In genomic region chr16:69745232-69745612, GRCh38 we compare ENCODE assay signal across 17 cellular contexts. TPM values are rescaled to one million over a fixed set of nuclear protein-coding genes. Genes with fewer than 3 reads are reported as not detected.
DNase-seq lines count a peak whose midpoint lies in the region; ATAC-seq, FAIRE-seq and TF ChIP-seq lines count a peak whose summit lies in the region.
"Had no signal": no experiment of that assay in that cellular context is flagged by ENCODE, and none has a peak within 500 bp of the region (broad histone marks: within the 10 kb centered on the region; RNA-seq: fewer than 3 reads in every experiment).

No MANE protein-coding gene starts in this region.

- POLR2A ChIA-PET in HepG2 (lab: Yijun Ruan, JAX) = interaction anchor here (0.7 to 2.7 kb wide), 3 partner anchors 9 to 21 kb away, joined by 4 to 10 read pairs (median 4); partner anchors contain the start of genes NOB1 and NQO1
- POLR2A ChIA-PET in activated B cell treated with CpG ODN at 0.5 μM for 24 hours (lab: Charles Lee) = interaction anchor here (1.4 kb wide), 1 partner anchor 9 kb away, joined by 4 read pairs; the partner anchor contains the start of gene NOB1

- H3K36me3 Mint-ChIP-seq in activated B cell treated with CpG ODN at 0.5 μM for 24 hours (ENCODE audit: low read depth) (peaks cover 87% of the 10 kb centered on the region), chondrocyte (ENCODE audit: low read depth) (peaks cover 37% of the 10 kb centered on the region)
- peaks cover 100% of the 10 kb centered on the region for H3K36me3 Mint-ChIP-seq in stimulated activated effector memory CD8-positive, alpha-beta T cell treated with anti-CD3 and anti-CD28 coated beads, Interleukin-12 subunit alpha, Interleukin-12 subunit beta, amount 100 ng/mL, for 72 hours

- peaks cover 19% of the 10 kb centered on the region for H3K79me2 ChIP-seq in HepG2 (ENCODE audit: insufficient read depth, low read length)

- H3K4me3 Mint-ChIP-seq in activated B cell treated with CpG ODN at 0.5 μM for 24 hours = no peak overlapping the region
- H3K4me3 Mint-ChIP-seq in chondrocyte (ENCODE audit: unreplicated experiment) = no peak overlapping the region
- H3K4me3 Mint-ChIP-seq in stimulated activated effector memory CD8-positive, alpha-beta T cell treated with anti-CD3 and anti-CD28 coated beads, Interleukin-12 subunit alpha, Interleukin-12 subunit beta, amount 100 ng/mL, for 72 hours = no peak overlapping the region
- H3K4me3 Mint-ChIP-seq: B cell; CD4-positive, alpha-beta T cell; HFFc6 had no signal

- TF ChIP-seq POLR2A in HepG2 (IDR thresholded peaks at IDR 0.05; ENCODE audit: insufficient read depth in 1 of 2, low read depth in 2 of 2, low read length in 2 of 2) (0 out of 4 replicates have a peak, but pooled peaks of 1 of the 2 experiments have one; percentile 25), right lobe of liver (IDR thresholded peaks at IDR 0.05) (no peak)

- in situ Hi-C loops in HepG2 (cut with HindIII; ENCODE audit: extremely low pct_ligation_motif_present, low pct_unique_long_range_greater_than_20kb) = no loop called here

- no peak for TF ChIP-seq EP300 in HepG2 (IDR thresholded peaks at IDR 0.05; ENCODE audit: low read depth in 2 of 2, low read length in 2 of 2)
- no peak for TF ChIP-seq EP300 in HepG2 (CRISPR knock-in tag; IDR thresholded peaks at IDR 0.05; ENCODE audit: borderline replicate concordance)

- H3K9me3 ChIP-seq in HepG2 (ENCODE audit: low read length) (no peaks in the 10 kb centered on the region), right lobe of liver (peaks cover 0 to 3% (median 0%) of the 10 kb centered on the region in 4 donors)

- BruUV-seq in HepG2 (replicated peaks; lab: Mats Ljungman, UMichigan) = no TSS peak

- H3K4me1 ChIP-seq in HepG2 (ENCODE audit: insufficient read depth, low read length) (no peaks in the 10 kb centered on the region), right lobe of liver (peaks cover 0 to 7% (median 0%) of the 10 kb centered on the region in 4 donors)

- no peak for ATAC-seq in HepG2
- ATAC-seq in right lobe of liver = no peak
- no peak for ATAC-seq in activated B cell treated with CpG ODN at 0.5 μM for 24 hours (ENCODE audit: low read depth)
- no peak for ATAC-seq in stimulated activated effector memory CD8-positive, alpha-beta T cell treated with anti-CD3 and anti-CD28 coated beads, Interleukin-12 subunit alpha, Interleukin-12 subunit beta, amount 100 ng/mL, for 72 hours
- no peak for ATAC-seq in HG03139 (IDR thresholded peaks at IDR 0.05; ENCODE audit: unreplicated experiment)

- intact Hi-C loops in HepG2 (cut with micrococcal nuclease; ENCODE audit: unreplicated experiment) (no loop called here), right lobe of liver (cut with DNase I) (no loop called here), activated B cell treated with CpG ODN at 0.5 μM for 24 hours (cut with micrococcal nuclease) (no loop called here)

- no peak overlapping the region for H3K4me3 ChIP-seq in HepG2 (replicated peaks in 1 of 3; ENCODE audit: insufficient read depth in 1 of 3, low read depth in 2 of 3, low read length in 3 of 3)
- no peak overlapping the region for H3K4me3 ChIP-seq in right lobe of liver

- H2AFZ ChIP-seq in HepG2 (ENCODE audit: low read length) = no peak overlapping the region

- WGBS in HepG2 (ENCODE audit: low lambda C conversion rate) = 96% methylated on average over 11 of the region's 11 CpGs
- 94% methylated on average over 6 of the region's 11 CpGs for WGBS in right lobe of liver (ENCODE audit: insufficient coverage, low coverage, low lambda C conversion rate, missing lambda C conversion rate)

- H3K4me1 Mint-ChIP-seq in activated B cell treated with CpG ODN at 0.5 μM for 24 hours = no peaks in the 10 kb centered on the region
- H3K4me1 Mint-ChIP-seq in chondrocyte (ENCODE audit: low read depth) = peaks cover 23% of the 10 kb centered on the region
- peaks cover 14% of the 10 kb centered on the region for H3K4me1 Mint-ChIP-seq in stimulated activated effector memory CD8-positive, alpha-beta T cell treated with anti-CD3 and anti-CD28 coated beads, Interleukin-12 subunit alpha, Interleukin-12 subunit beta, amount 100 ng/mL, for 72 hours
- H3K4me1 Mint-ChIP-seq: B cell had no signal

- peak overlapping the region; percentile 53 for H3K27ac Mint-ChIP-seq in activated B cell treated with CpG ODN at 0.5 μM for 24 hours
- H3K27ac Mint-ChIP-seq in chondrocyte (ENCODE audit: unreplicated experiment) = no peak overlapping the region
- peak overlapping the region; percentile 54 for H3K27ac Mint-ChIP-seq in stimulated activated effector memory CD8-positive, alpha-beta T cell treated with anti-CD3 and anti-CD28 coated beads, Interleukin-12 subunit alpha, Interleukin-12 subunit beta, amount 100 ng/mL, for 72 hours
- H3K27ac Mint-ChIP-seq: B cell; CD4-positive, alpha-beta T cell had no signal

- H3K27me3 Mint-ChIP-seq in activated B cell treated with CpG ODN at 0.5 μM for 24 hours (no peaks in the 10 kb centered on the region), chondrocyte (ENCODE audit: low read depth) (no peaks in the 10 kb centered on the region)
- H3K27me3 Mint-ChIP-seq: B cell; CD4-positive, alpha-beta T cell had no signal

- no peaks in the 10 kb centered on the region for H3K27me3 ChIP-seq in HepG2 (ENCODE audit: control insufficient read depth in 1 of 2, insufficient read depth in 2 of 2, low read length in 2 of 2)
- H3K27me3 ChIP-seq in right lobe of liver = no peaks in the 10 kb centered on the region

- CTCF ChIA-PET in HepG2 (lab: Yijun Ruan, JAX; ENCODE audit: low intra/inter-chr PET ratio, low total read pairs) (no interaction called here), activated B cell treated with CpG ODN at 0.5 μM for 24 hours (lab: Charles Lee) (interaction anchor here (1.3 kb wide), 1 partner anchor 9 kb away, joined by 3 read pairs; the partner anchor contains the start of gene NOB1)

- no peak for TF ChIP-seq RAD21 in HepG2 (CRISPR knock-in tag; IDR thresholded peaks at IDR 0.05)

- no peak for TF ChIP-seq CTCF in HepG2 (CRISPR knock-in tag; IDR thresholded peaks at IDR 0.05)
- TF ChIP-seq CTCF in right lobe of liver (IDR thresholded peaks at IDR 0.05) = no peak
- TF ChIP-seq CTCF in activated B cell treated with CpG ODN at 0.5 μM for 24 hours (IDR thresholded peaks at IDR 0.05) = no peak
- TF ChIP-seq CTCF in chondrocyte (IDR thresholded peaks at IDR 0.05) = no peak
- no peak for TF ChIP-seq CTCF in GM20000 (IDR thresholded peaks at IDR 0.05; ENCODE audit: extremely low read depth, missing control alignments)

- DNase-seq in HepG2 (ENCODE audit: low spot score) (no peak), right lobe of liver (no peak), activated B cell treated with CpG ODN at 0.5 μM for 24 hours (no peak), chondrocyte (ENCODE audit: low spot score) (peak; percentile 33), GM20000 (ENCODE audit: low spot score) (no peak), middle frontal gyrus (ENCODE audit: extremely low spot score, low spot score) (no peak)
- no peak for DNase-seq in stimulated activated effector memory CD8-positive, alpha-beta T cell treated with anti-CD3 and anti-CD28 coated beads, Interleukin-12 subunit alpha, Interleukin-12 subunit beta, amount 100 ng/mL, for 72 hours (ENCODE audit: low spot score in 2 of 2)
- DNase-seq: 8988T; C1 segment of cervical spinal cord; CD4-positive, alpha-beta T cell; DMS79; HCEC 1CT; HFFc6; IMR-90 had no signal

- H4K20me1 ChIP-seq in HepG2 (ENCODE audit: insufficient read depth, low read length) = peaks cover 4% of the 10 kb centered on the region; the same call in 1 of the 2 replicates

- H3K9ac ChIP-seq in HepG2 (ENCODE audit: insufficient read depth, low read depth, low read length) = no peak overlapping the region

- no peak for FAIRE-seq in HepG2 (lab: Jason Lieb, UNC)
- FAIRE-seq: GM12892 had no signal

- H3K36me3 ChIP-seq in HepG2 (replicated peaks in 1 of 2; ENCODE audit: control insufficient read depth in 1 of 2, insufficient read depth in 2 of 2, low read length in 2 of 2) = peaks cover 50 to 91% of the 10 kb centered on the region in 2 experiments
- H3K36me3 ChIP-seq in right lobe of liver = peaks cover 9 to 83% (median 41%) of the 10 kb centered on the region in 4 donors

- H3K9me3 Mint-ChIP-seq in activated B cell treated with CpG ODN at 0.5 μM for 24 hours (no peaks in the 10 kb centered on the region), chondrocyte (ENCODE audit: low read depth) (no peaks in the 10 kb centered on the region)
- no peaks in the 10 kb centered on the region for H3K9me3 Mint-ChIP-seq in stimulated activated effector memory CD8-positive, alpha-beta T cell treated with anti-CD3 and anti-CD28 coated beads, Interleukin-12 subunit alpha, Interleukin-12 subunit beta, amount 100 ng/mL, for 72 hours
- H3K9me3 Mint-ChIP-seq: CD4-positive, alpha-beta T cell; HFFc6 had no signal

- H3K27ac ChIP-seq in HepG2 (ENCODE audit: extremely low read length, insufficient read depth, low read length) (no peak overlapping the region), right lobe of liver (no peak overlapping the region)

- H3K4me2 ChIP-seq in HepG2 (ENCODE audit: low read depth, low read length) = no peak overlapping the region

RNA-seq across cellular contexts. Expression of gene NOB1, which starts 9.5 kb away (rescaled TPM):
- total RNA-seq in HepG2 (2016; rRNA removed; fragmentation: Illumina TruSeq; extraction: Trizol) = 47.1 and 83.5 TPM in 2 replicates
- 30.5 and 33.0 TPM in 2 replicates for total RNA-seq in HepG2 (2016; cell fraction: cytosol; rRNA removed; fragmentation: Illumina TruSeq; extraction: Trizol; ENCODE audit: low read depth)
- total RNA-seq in HepG2 (2016; cell fraction: insoluble cytoplasmic fraction; rRNA removed; fragmentation: Illumina TruSeq; extraction: Trizol) = 48.8 and 85.3 TPM in 2 replicates
- 54.4 and 54.7 TPM in 2 replicates for total RNA-seq in HepG2 (2016; cell fraction: membrane; rRNA removed; fragmentation: Illumina TruSeq; extraction: Trizol)
- 37.1 and 40.2 TPM in 2 replicates for total RNA-seq in HepG2 (2016; cell fraction: nucleus; rRNA removed; fragmentation: Illumina TruSeq; extraction: Trizol)
- 159 and 162 TPM in 2 replicates for polyA plus RNA-seq in HepG2 (2011; rRNA removed)
- 187 and 245 TPM in 2 replicates for polyA plus RNA-seq in HepG2 (2011; cell fraction: cytosol; rRNA removed)
- 97.8 and 101 TPM in 2 replicates for polyA plus RNA-seq in HepG2 (2011; cell fraction: nucleus; rRNA removed)
- 151 and 164 TPM in 2 replicates for polyA plus RNA-seq in HepG2 (2012)
- polyA plus RNA-seq in HepG2 (2016; cell fraction: cytosol; fragmentation: Illumina TruSeq; extraction: Trizol; ENCODE audit: low read depth) = 53.6 and 57.2 TPM in 2 replicates
- 224 and 233 TPM in 2 replicates for polyA plus RNA-seq in HepG2 (2016; cell fraction: insoluble cytoplasmic fraction; fragmentation: Illumina TruSeq; extraction: Trizol; ENCODE audit: low read depth)
- 81.4 and 91.5 TPM in 2 replicates for polyA plus RNA-seq in HepG2 (2016; cell fraction: membrane; fragmentation: Illumina TruSeq; extraction: Trizol; ENCODE audit: low read depth)
- polyA plus RNA-seq in HepG2 (2016; cell fraction: nucleus; fragmentation: Illumina TruSeq; extraction: Trizol; ENCODE audit: insufficient read depth, low read depth) = 100 and 106 TPM in 2 replicates
- polyA minus RNA-seq in HepG2 (2011; rRNA and poly(A)+ RNA removed; ENCODE audit: low replicate concordance) = 115 and 322 TPM in 2 replicates
- polyA minus RNA-seq in HepG2 (2011; cell fraction: cytosol; rRNA and poly(A)+ RNA removed) = 172 TPM in 2 replicates
- polyA minus RNA-seq in HepG2 (2011; cell fraction: nucleus; rRNA and poly(A)+ RNA removed) = 70.4 and 93.7 TPM in 2 replicates
- 10 to 100 TPM; 15.5 to 19.5 (median 16.6) TPM for total RNA-seq in right lobe of liver
- total RNA-seq in activated B cell treated with CpG ODN at 0.5 μM for 24 hours = 76.1 and 78.8 TPM in 2 replicates
- total RNA-seq in chondrocyte = 23.9 to 25.7 TPM (median 25.3 TPM) in 3 replicates

RNA-seq across cellular contexts. Expression of gene WWP2, which starts 16.9 kb away (rescaled TPM):
- 28.2 and 31.9 TPM in 2 replicates for total RNA-seq in HepG2 (2016; rRNA removed; fragmentation: Illumina TruSeq; extraction: Trizol)
- 18.6 and 20.3 TPM in 2 replicates for total RNA-seq in HepG2 (2016; cell fraction: cytosol; rRNA removed; fragmentation: Illumina TruSeq; extraction: Trizol; ENCODE audit: low read depth)
- total RNA-seq in HepG2 (2016; cell fraction: insoluble cytoplasmic fraction; rRNA removed; fragmentation: Illumina TruSeq; extraction: Trizol) = 25.4 and 28.2 TPM in 2 replicates
- total RNA-seq in HepG2 (2016; cell fraction: membrane; rRNA removed; fragmentation: Illumina TruSeq; extraction: Trizol) = 17.7 and 18.1 TPM in 2 replicates
- total RNA-seq in HepG2 (2016; cell fraction: nucleus; rRNA removed; fragmentation: Illumina TruSeq; extraction: Trizol) = 36.0 and 41.1 TPM in 2 replicates
- 11.4 and 13.6 TPM in 2 replicates for polyA plus RNA-seq in HepG2 (2011; rRNA removed)
- polyA plus RNA-seq in HepG2 (2011; cell fraction: cytosol; rRNA removed) = 7.5 and 8.1 TPM in 2 replicates
- polyA plus RNA-seq in HepG2 (2011; cell fraction: nucleus; rRNA removed) = 45.3 and 46.4 TPM in 2 replicates
- polyA plus RNA-seq in HepG2 (2012) = 25.4 and 26.4 TPM in 2 replicates
- polyA plus RNA-seq in HepG2 (2016; cell fraction: cytosol; fragmentation: Illumina TruSeq; extraction: Trizol; ENCODE audit: low read depth) = 3.6 and 3.7 TPM in 2 replicates
- polyA plus RNA-seq in HepG2 (2016; cell fraction: insoluble cytoplasmic fraction; fragmentation: Illumina TruSeq; extraction: Trizol; ENCODE audit: low read depth) = 23.4 and 32.9 TPM in 2 replicates
- 9.8 and 10.7 TPM in 2 replicates for polyA plus RNA-seq in HepG2 (2016; cell fraction: membrane; fragmentation: Illumina TruSeq; extraction: Trizol; ENCODE audit: low read depth)
- 61.5 and 63.2 TPM in 2 replicates for polyA plus RNA-seq in HepG2 (2016; cell fraction: nucleus; fragmentation: Illumina TruSeq; extraction: Trizol; ENCODE audit: insufficient read depth, low read depth)
- polyA minus RNA-seq in HepG2 (2011; rRNA and poly(A)+ RNA removed; ENCODE audit: low replicate concordance) = 17.8 and 29.5 TPM in 2 replicates
- polyA minus RNA-seq in HepG2 (2011; cell fraction: cytosol; rRNA and poly(A)+ RNA removed) = 12.8 and 16.9 TPM in 2 replicates
- polyA minus RNA-seq in HepG2 (2011; cell fraction: nucleus; rRNA and poly(A)+ RNA removed) = 37.2 and 39.9 TPM in 2 replicates
- 10 to 100 TPM; 18.1 to 24.6 (median 22.4) TPM for total RNA-seq in right lobe of liver
- total RNA-seq in activated B cell treated with CpG ODN at 0.5 μM for 24 hours = 69.4 and 80.8 TPM in 2 replicates
- 37.9 to 41.2 TPM (median 39.9 TPM) in 3 replicates for total RNA-seq in chondrocyte

RNA-seq across cellular contexts. Expression of gene NQO1, which starts 18.9 kb away (rescaled TPM):
- total RNA-seq in HepG2 (2016; rRNA removed; fragmentation: Illumina TruSeq; extraction: Trizol) (1,060 and 1,621 TPM in 2 replicates), right lobe of liver (10 to 100 TPM in 3 of 6 experiments, 1 to 10 TPM in 3; 1.5 to 26.6 (median 8.5) TPM), activated B cell treated with CpG ODN at 0.5 μM for 24 hours (5.4 and 5.5 TPM in 2 replicates), chondrocyte (64.3 to 345 TPM (median 68.8 TPM) in 3 replicates)
- total RNA-seq in HepG2 (2016; cell fraction: cytosol; rRNA removed; fragmentation: Illumina TruSeq; extraction: Trizol; ENCODE audit: low read depth) = 149 and 161 TPM in 2 replicates
- 1,077 and 1,733 TPM in 2 replicates for total RNA-seq in HepG2 (2016; cell fraction: insoluble cytoplasmic fraction; rRNA removed; fragmentation: Illumina TruSeq; extraction: Trizol)
- total RNA-seq in HepG2 (2016; cell fraction: membrane; rRNA removed; fragmentation: Illumina TruSeq; extraction: Trizol) = 191 and 197 TPM in 2 replicates
- total RNA-seq in HepG2 (2016; cell fraction: nucleus; rRNA removed; fragmentation: Illumina TruSeq; extraction: Trizol) = 379 and 382 TPM in 2 replicates
- polyA plus RNA-seq in HepG2 (2011; rRNA removed) = 304 and 464 TPM in 2 replicates
- polyA plus RNA-seq in HepG2 (2011; cell fraction: cytosol; rRNA removed) = 354 and 445 TPM in 2 replicates
- 76.3 and 83.7 TPM in 2 replicates for polyA plus RNA-seq in HepG2 (2011; cell fraction: nucleus; rRNA removed)
- polyA plus RNA-seq in HepG2 (2012) = 328 and 393 TPM in 2 replicates
- polyA plus RNA-seq in HepG2 (2016; cell fraction: cytosol; fragmentation: Illumina TruSeq; extraction: Trizol; ENCODE audit: low read depth) = 156 and 179 TPM in 2 replicates
- polyA plus RNA-seq in HepG2 (2016; cell fraction: insoluble cytoplasmic fraction; fragmentation: Illumina TruSeq; extraction: Trizol; ENCODE audit: low read depth) = 1,625 and 1,852 TPM in 2 replicates
- 151 and 153 TPM in 2 replicates for polyA plus RNA-seq in HepG2 (2016; cell fraction: membrane; fragmentation: Illumina TruSeq; extraction: Trizol; ENCODE audit: low read depth)
- polyA plus RNA-seq in HepG2 (2016; cell fraction: nucleus; fragmentation: Illumina TruSeq; extraction: Trizol; ENCODE audit: insufficient read depth, low read depth) = 546 and 575 TPM in 2 replicates
- 222 and 280 TPM in 2 replicates for polyA minus RNA-seq in HepG2 (2011; rRNA and poly(A)+ RNA removed; ENCODE audit: low replicate concordance)
- polyA minus RNA-seq in HepG2 (2011; cell fraction: cytosol; rRNA and poly(A)+ RNA removed) = 119 and 160 TPM in 2 replicates
- polyA minus RNA-seq in HepG2 (2011; cell fraction: nucleus; rRNA and poly(A)+ RNA removed) = 42.0 and 49.5 TPM in 2 replicates
